19 cellular contexts compared by ENCODE assay signal in genomic region chr1:40806724-40807675, GRCh38. TPM values are rescaled to one million over a fixed set of nuclear protein-coding genes. Genes with fewer than 3 reads are reported as not detected.
DNase-seq lines count a peak whose midpoint lies in the region; ATAC-seq and TF ChIP-seq lines count a peak whose summit lies in the region.
"Had no signal": no experiment of that assay in that cellular context is flagged by ENCODE, and none has a peak within 500 bp of the region (broad histone marks: within the 10 kb centered on the region; RNA-seq: fewer than 3 reads in every experiment).

No MANE protein-coding gene starts in this region.

- H3K9me3 Mint-ChIP-seq in osteocyte (ENCODE audit: unreplicated experiment), result no peaks in the 10 kb centered on the region
- H3K9me3 Mint-ChIP-seq: activated T-helper 2 cell treated with anti-CD3 and anti-CD28 coated beads, Interferon-gamma antibody, Interleukin-2, Interleukin-4, amounts not matched to agents 10 μg/mL and 5 μg/mL and 100 μg/mL, durations not matched to agents 14 hours and 24 hours and 36 hours; endodermal cell; natural killer cell treated with Interleukin-12 subunit alpha and Interleukin-12 subunit beta and Interleukin-15 and Interleukin-18, amount 100 ng/mL, for 72 hours; stimulated activated naive CD8-positive, alpha-beta T cell treated with anti-CD3 and anti-CD28 coated beads, Interleukin-15, amount 100 ng/mL, for 72 hours had no signal

- ATAC-seq in left cardiac atrium (peak; percentile 52 to 76), HG03378 (IDR thresholded peaks at IDR 0.05; ENCODE audit: unreplicated experiment) (no peak), HG03045 (IDR thresholded peaks at IDR 0.05; ENCODE audit: unreplicated experiment) (no peak)
- ATAC-seq: natural killer cell treated with Interleukin-12 subunit alpha and Interleukin-12 subunit beta and Interleukin-15 and Interleukin-18, amount 100 ng/mL, for 72 hours; stimulated activated naive CD8-positive, alpha-beta T cell treated with anti-CD3 and anti-CD28 coated beads, Interleukin-15, amount 100 ng/mL, for 72 hours had no signal

- DNase-seq in astrocyte of the hippocampus (ENCODE audit: low read depth, low spot score) (peak; percentile 23), left cardiac atrium (no peak), osteocyte (ENCODE audit: extremely low spot score, unreplicated experiment) (no peak), ureter (ENCODE audit: low spot score) (peak; percentile 78), OCI-M2 (lab: John Stamatoyannopoulos, UW; ENCODE audit: unreplicated experiment) (no peak), anterior cingulate cortex (lab: John Stamatoyannopoulos, UW) (no peak)
- DNase-seq: activated CD4-positive, alpha-beta T cell treated with anti-CD3 and anti-CD28 coated beads for 1 hour; Caco-2; cerebellar nuclear complex; endodermal cell; foreskin melanocyte; NCI-H187 treated with DMSO at 0.1 percent for 48 hours; NCI-H510A treated with DMSO at 0.1 percent for 48 hours; stimulated activated naive CD8-positive, alpha-beta T cell treated with anti-CD3 and anti-CD28 coated beads, Interleukin-15, amount 100 ng/mL, for 72 hours had no signal

- TF ChIP-seq CTCF in osteocyte (IDR thresholded peaks at IDR 0.05), result no peak

- no peaks in the 10 kb centered on the region for H3K36me3 Mint-ChIP-seq in osteocyte (ENCODE audit: unreplicated experiment)
- H3K36me3 Mint-ChIP-seq: natural killer cell treated with Interleukin-12 subunit alpha and Interleukin-12 subunit beta and Interleukin-15 and Interleukin-18, amount 100 ng/mL, for 72 hours had no signal

- H3K27me3 Mint-ChIP-seq in osteocyte (ENCODE audit: unreplicated experiment), result no peaks in the 10 kb centered on the region

- H3K4me1 Mint-ChIP-seq in osteocyte (ENCODE audit: unreplicated experiment), result peaks cover 31% of the 10 kb centered on the region

- intact Hi-C loops in left cardiac atrium (cut with DNase I), result no loop called here

- H3K4me3 Mint-ChIP-seq in osteocyte (ENCODE audit: unreplicated experiment), result no peak overlapping the region
- H3K4me3 Mint-ChIP-seq: endodermal cell; natural killer cell treated with Interleukin-12 subunit alpha and Interleukin-12 subunit beta and Interleukin-15 and Interleukin-18, amount 100 ng/mL, for 72 hours; stimulated activated naive CD8-positive, alpha-beta T cell treated with anti-CD3 and anti-CD28 coated beads, Interleukin-15, amount 100 ng/mL, for 72 hours had no signal

- H3K27ac Mint-ChIP-seq in osteocyte (ENCODE audit: unreplicated experiment), result peak overlapping the region; percentile 61
- H3K27ac Mint-ChIP-seq: activated T-helper 2 cell treated with anti-CD3 and anti-CD28 coated beads, Interferon-gamma antibody, Interleukin-2, Interleukin-4, amounts not matched to agents 10 μg/mL and 5 μg/mL and 100 μg/mL, durations not matched to agents 14 hours and 24 hours and 36 hours; endodermal cell; natural killer cell treated with Interleukin-12 subunit alpha and Interleukin-12 subunit beta and Interleukin-15 and Interleukin-18, amount 100 ng/mL, for 72 hours; stimulated activated naive CD8-positive, alpha-beta T cell treated with anti-CD3 and anti-CD28 coated beads, Interleukin-15, amount 100 ng/mL, for 72 hours had no signal

RNA-seq across cellular contexts. Expression of gene KCNQ4, which starts 23.4 kb away (rescaled TPM):
- total RNA-seq in left cardiac atrium (1 to 10 TPM; 1.3 to 1.4 TPM), osteocyte (0.51 and 0.63 TPM in 2 replicates), ureter (3.7 TPM)
- total RNA-seq: M059J had no signal

RNA-seq across cellular contexts. Expression of gene CITED4, which starts 55.2 kb away (rescaled TPM):
- total RNA-seq in left cardiac atrium (10 to 100 TPM; 22.9 to 26.5 TPM), osteocyte (23.4 and 26.0 TPM in 2 replicates), ureter (17.9 TPM)

Comparison
In these comparisons a context has a peak if more than half of its experiments do, and no peak if none do; other contexts are left out.
1. DNase-seq: peak in astrocyte of the hippocampus (single experiment) and ureter (single experiment); none in left cardiac atrium (single experiment), osteocyte (single experiment), OCI-M2 (single experiment) and anterior cingulate cortex (0 of 58).
2. ATAC-seq: peak in left cardiac atrium (2 of 2); none in HG03378 (single experiment) and HG03045 (single experiment).